14 cellular contexts compared by ENCODE assay signal in genomic region chr18:11948852-11949523, GRCh38. TPM values are rescaled to one million over a fixed set of nuclear protein-coding genes. Genes with fewer than 3 reads are reported as not detected.
DNase-seq lines count a peak whose midpoint lies in the region; ATAC-seq lines count a peak whose summit lies in the region.
"Had no signal": no experiment of that assay in that cellular context is flagged by ENCODE, and none has a peak within 500 bp of the region (broad histone marks: within the 10 kb centered on the region; RNA-seq: fewer than 3 reads in every experiment).

No MANE protein-coding gene starts in this region.

- H3K9ac ChIP-seq in GM23248, result no peak overlapping the region
- H3K9ac ChIP-seq in skeletal muscle tissue (ENCODE audit: low read depth in 1 of 3, low read length in 3 of 3), result no peak overlapping the region

- H3K9me2 ChIP-seq in GM23248 (ENCODE audit: insufficient read depth), result no peaks in the 10 kb centered on the region

- peak overlapping the region; percentile 30 for H3K4me2 ChIP-seq in GM23248 (ENCODE audit: unreplicated experiment)

- H3K79me2 ChIP-seq in GM23248 (ENCODE audit: insufficient read depth), result no peaks in the 10 kb centered on the region

- peak overlapping the region; percentile 6 for H3K4me3 Mint-ChIP-seq in activated naive CD8-positive, alpha-beta T cell treated with anti-CD3 and anti-CD28 coated beads for 36 hours
- H3K4me3 Mint-ChIP-seq: activated naive CD8-positive, alpha-beta T cell treated with anti-CD3 and anti-CD28 coated beads, Interleukin-2, amount 10 ng/mL, durations not matched to agents 7 days and 5 days; T-helper 1 cell treated with Interleukin-12 subunit alpha and Interleukin-12 subunit beta and Interleukin-4 antibody, amounts not matched to agents 30 μg/mL and 1 μg/mL, for 36 hours had no signal

- no peaks in the 10 kb centered on the region for H3K9me3 ChIP-seq in GM23248 (ENCODE audit: low read depth)
- H3K9me3 ChIP-seq in skeletal muscle tissue (ENCODE audit: control insufficient read depth in 3 of 3, low read length in 3 of 3), result no peaks in the 10 kb centered on the region
- H3K9me3 ChIP-seq in effector memory CD4-positive, alpha-beta T cell (ENCODE audit: control insufficient read depth, low read length), result no peaks in the 10 kb centered on the region
- H3K9me3 ChIP-seq: Caco-2 had no signal

- H4K20me1 ChIP-seq in GM23248 (ENCODE audit: insufficient read depth), result no peaks in the 10 kb centered on the region

- no peaks in the 10 kb centered on the region for H3K36me3 ChIP-seq in GM23248 (ENCODE audit: low read depth)
- H3K36me3 ChIP-seq in skeletal muscle tissue (ENCODE audit: control insufficient read depth in 3 of 3, insufficient read depth in 3 of 3, low read length in 3 of 3), result no peaks in the 10 kb centered on the region
- no peaks in the 10 kb centered on the region for H3K36me3 ChIP-seq in effector memory CD4-positive, alpha-beta T cell (ENCODE audit: control insufficient read depth, insufficient read depth, low read length)

- no peaks in the 10 kb centered on the region for H3K36me3 Mint-ChIP-seq in activated naive CD8-positive, alpha-beta T cell treated with anti-CD3 and anti-CD28 coated beads for 36 hours
- H3K36me3 Mint-ChIP-seq: activated naive CD8-positive, alpha-beta T cell treated with anti-CD3 and anti-CD28 coated beads, Interleukin-2, amount 10 ng/mL, durations not matched to agents 7 days and 5 days had no signal

- H3K27me3 Mint-ChIP-seq in activated naive CD8-positive, alpha-beta T cell treated with anti-CD3 and anti-CD28 coated beads for 36 hours, result no peaks in the 10 kb centered on the region
- H3K27me3 Mint-ChIP-seq: activated CD8-positive, alpha-beta T cell treated with anti-CD3 and anti-CD28 coated beads for 36 hours had no signal

- ATAC-seq in HG02678 (IDR thresholded peaks at IDR 0.05; ENCODE audit: unreplicated experiment) (no peak), GM21786 (IDR thresholded peaks at IDR 0.05; ENCODE audit: unreplicated experiment) (no peak)
- ATAC-seq: activated CD8-positive, alpha-beta T cell treated with anti-CD3 and anti-CD28 coated beads for 36 hours had no signal

- peaks cover 5% of the 10 kb centered on the region for H3K4me1 Mint-ChIP-seq in activated naive CD8-positive, alpha-beta T cell treated with anti-CD3 and anti-CD28 coated beads for 36 hours

- WGBS in GM23248 (ENCODE audit: low coverage in 1 of 2, low lambda C conversion rate in 2 of 2, missing lambda C conversion rate in 2 of 2), 2 experiments, result 51 to 52% methylated on average over 6 of the region's 6 CpGs

- H3K4me3 ChIP-seq in GM23248, result no peak overlapping the region
- H3K4me3 ChIP-seq in skeletal muscle tissue (ENCODE audit: low read length in 3 of 3), result no peak overlapping the region
- H3K4me3 ChIP-seq in effector memory CD4-positive, alpha-beta T cell (ENCODE audit: insufficient read depth, low read depth, low read length, poor library complexity, severe bottlenecking), result no peak overlapping the region

- no peaks in the 10 kb centered on the region for H3K27me3 ChIP-seq in GM23248 (replicated peaks; ENCODE audit: insufficient read depth)
- H3K27me3 ChIP-seq in skeletal muscle tissue (ENCODE audit: control insufficient read depth in 3 of 3, insufficient read depth in 3 of 3, low read length in 3 of 3), result no peaks in the 10 kb centered on the region
- H3K27me3 ChIP-seq in effector memory CD4-positive, alpha-beta T cell (replicated peaks; ENCODE audit: control insufficient read depth, insufficient read depth, low read length, poor library complexity, severe bottlenecking), result no peaks in the 10 kb centered on the region

- in situ Hi-C loops in GM23248 (cut with MboI), result no loop called here

- peak overlapping the region; percentile 44; the same call in 1 of the 2 replicates for H2AFZ ChIP-seq in GM23248

- DNase-seq in GM23248 (peak; percentile 55), iris pigment epithelial cell (ENCODE audit: low read depth) (peak; percentile 59), COLO829 (ENCODE audit: low spot score) (no peak)
- no peak for DNase-seq in activated naive CD8-positive, alpha-beta T cell treated with anti-CD3 and anti-CD28 coated beads for 36 hours
- no peak for DNase-seq in effector memory CD4-positive, alpha-beta T cell
- DNase-seq: activated CD8-positive, alpha-beta T cell treated with anti-CD3 and anti-CD28 coated beads for 36 hours; activated naive CD8-positive, alpha-beta T cell treated with anti-CD3 and anti-CD28 coated beads, Interleukin-2, amount 10 ng/mL, durations not matched to agents 7 days and 5 days; Caco-2; GOT3; NCI-H2029 treated with DMSO at 0.1 percent for 48 hours had no signal

- peaks cover 27% of the 10 kb centered on the region for H3F3A ChIP-seq in GM23248 (ENCODE audit: insufficient read depth)

- H3K27ac Mint-ChIP-seq in activated naive CD8-positive, alpha-beta T cell treated with anti-CD3 and anti-CD28 coated beads for 36 hours, result no peak overlapping the region
- H3K27ac Mint-ChIP-seq: activated CD8-positive, alpha-beta T cell treated with anti-CD3 and anti-CD28 coated beads for 36 hours; activated naive CD8-positive, alpha-beta T cell treated with anti-CD3 and anti-CD28 coated beads, Interleukin-2, amount 10 ng/mL, durations not matched to agents 7 days and 5 days; T-helper 1 cell treated with Interleukin-12 subunit alpha and Interleukin-12 subunit beta and Interleukin-4 antibody, amounts not matched to agents 30 μg/mL and 1 μg/mL, for 36 hours had no signal

- H3K4me1 ChIP-seq in GM23248 (ENCODE audit: insufficient read depth) (peaks cover 41% of the 10 kb centered on the region), skeletal muscle tissue (ENCODE audit: control insufficient read depth in 3 of 3, insufficient read depth in 3 of 3, low read length in 3 of 3) (peaks cover 8 to 28% (median 11%) of the 10 kb centered on the region in 3 donors)
- H3K4me1 ChIP-seq in effector memory CD4-positive, alpha-beta T cell (ENCODE audit: control insufficient read depth, insufficient read depth, low read length, poor library complexity, severe bottlenecking), result peaks cover 10% of the 10 kb centered on the region

- H3K27ac ChIP-seq in GM23248 (peak overlapping the region; percentile 47), skeletal muscle tissue (ENCODE audit: low read depth, low read length) (peak overlapping the region; percentile 40)
- no peak overlapping the region for H3K27ac ChIP-seq in effector memory CD4-positive, alpha-beta T cell (ENCODE audit: insufficient read depth, low read length, poor library complexity, severe bottlenecking)

- no peaks in the 10 kb centered on the region for H3K9me3 Mint-ChIP-seq in activated naive CD8-positive, alpha-beta T cell treated with anti-CD3 and anti-CD28 coated beads for 36 hours
- H3K9me3 Mint-ChIP-seq: activated CD8-positive, alpha-beta T cell treated with anti-CD3 and anti-CD28 coated beads for 36 hours; activated naive CD8-positive, alpha-beta T cell treated with anti-CD3 and anti-CD28 coated beads, Interleukin-2, amount 10 ng/mL, durations not matched to agents 7 days and 5 days; T-helper 1 cell treated with Interleukin-12 subunit alpha and Interleukin-12 subunit beta and Interleukin-4 antibody, amounts not matched to agents 30 μg/mL and 1 μg/mL, for 36 hours had no signal

RNA-seq across cellular contexts. Expression of gene IMPA2, which starts 32.3 kb away (rescaled TPM):
- total RNA-seq in GM23248 (2014; rRNA removed; shearing (Covaris generic)), result 11.1 and 13.0 TPM in 2 replicates
- 8.0 and 8.1 TPM in 2 replicates for polyA plus RNA-seq in GM23248 (2016; fragmentation: Nextera tagmentation; extraction: Ambion mirVana)
- total RNA-seq in activated naive CD8-positive, alpha-beta T cell treated with anti-CD3 and anti-CD28 coated beads for 36 hours, result 10 to 100 TPM; 16.0 to 17.2 TPM
- total RNA-seq in skeletal muscle tissue, result 33.9 TPM

RNA-seq across cellular contexts. Expression of gene MPPE1, which starts 40.9 kb away (rescaled TPM):
- 25.6 and 34.8 TPM in 2 replicates for total RNA-seq in GM23248 (2014; rRNA removed; shearing (Covaris generic))
- 39.7 and 47.2 TPM in 2 replicates for polyA plus RNA-seq in GM23248 (2016; fragmentation: Nextera tagmentation; extraction: Ambion mirVana)
- 10 to 100 TPM; 25.3 to 27.1 TPM for total RNA-seq in activated naive CD8-positive, alpha-beta T cell treated with anti-CD3 and anti-CD28 coated beads for 36 hours
- 20.9 TPM for total RNA-seq in skeletal muscle tissue

Comparison
In these comparisons a context has a peak if more than half of its experiments do, and no peak if none do; other contexts are left out.
1. DNase-seq: peak in GM23248 (single experiment) and iris pigment epithelial cell (single experiment); none in activated naive CD8-positive, alpha-beta T cell treated with anti-CD3 and anti-CD28 coated beads for 36 hours (single experiment), effector memory CD4-positive, alpha-beta T cell (0 of 3) and COLO829 (single experiment).